ENCODE assay signal across 1 cellular context in genomic region chr17:67289174-67289876, GRCh38.
TF ChIP-seq lines count a peak whose summit lies in the region.

No MANE protein-coding gene starts in this region.

TF ChIP-seq in GM12878, 131 proteins besides CTCF, POLR2A, EP300 and RAD21 (continued from another document):
- TF ChIP-seq MLLT1 (IDR thresholded peaks at IDR 0.05) (no peak), TBL1XR1 (IDR thresholded peaks at IDR 0.05; ENCODE audit: low read depth, low read length) (no peak), PBX3 (IDR thresholded peaks at IDR 0.05; ENCODE audit: insufficient replicate concordance, low read depth, low read length) (no peak), BHLHE40 (IDR thresholded peaks at IDR 0.05; ENCODE audit: borderline replicate concordance in 1 of 2, low read depth in 2 of 2, low read length in 1 of 2) (peak in 1 of 2 experiments; percentile 70; a peak in 2 of 4 replicates)
